ENCODE assay signal across 9 cellular contexts in genomic region chr17:29722411-29723198, GRCh38.
DNase-seq lines count a peak whose midpoint lies in the region; ATAC-seq, FAIRE-seq and TF ChIP-seq lines count a peak whose summit lies in the region.
"Had no signal": no experiment of that assay in that cellular context is flagged by ENCODE, and none has a peak within 500 bp of the region (broad histone marks: within the 10 kb centered on the region; RNA-seq: fewer than 3 reads in every experiment).

No MANE protein-coding gene starts in this region.

- no TSS peak for BruUV-seq in A673 (replicated peaks; lab: Mats Ljungman, UMichigan)

- TF ChIP-seq POLR2A in breast epithelium (IDR thresholded peaks at IDR 0.05) (no peak), right lobe of liver (IDR thresholded peaks at IDR 0.05) (no peak), transverse colon (IDR thresholded peaks at IDR 0.05) (no peak)

- ATAC-seq in HG02943 (IDR thresholded peaks at IDR 0.05; ENCODE audit: low read depth, unreplicated experiment) (peak; percentile 74), right lobe of liver (peak; percentile 67 to 74 (median 73))

- in situ Hi-C loops in transverse colon (cut with MboI; ENCODE audit: low pct_ligation_motif_present in 1 of 4, low pct_unique_long_range_greater_than_20kb in 1 of 4, low sequenced_read_pairs in 3 of 4): no loop called here

- H3K4me3 ChIP-seq in A673 (ENCODE audit: low read depth, low read length, poor library complexity, severe bottlenecking) (peak overlapping the region; percentile 26), breast epithelium (peak overlapping the region in 2 of 3 donors; percentile 0 to 20), right lobe of liver (no peak overlapping the region), transverse colon (no peak overlapping the region)

- H3K9me3 ChIP-seq in A673 (ENCODE audit: low read depth, low read length, poor library complexity, severe bottlenecking) (no peaks in the 10 kb centered on the region), breast epithelium (no peaks in the 10 kb centered on the region), right lobe of liver (no peaks in the 10 kb centered on the region), transverse colon (no peaks in the 10 kb centered on the region)

- TF ChIP-seq CTCF in A673 (conservative IDR thresholded peaks at IDR 0.05; ENCODE audit: low read depth, low read length) (no peak), breast epithelium (IDR thresholded peaks at IDR 0.05) (no peak), right lobe of liver (IDR thresholded peaks at IDR 0.05) (no peak), transverse colon (IDR thresholded peaks at IDR 0.05) (no peak)

- H3K36me3 ChIP-seq in A673 (ENCODE audit: insufficient read depth, low read length, poor library complexity, severe bottlenecking) (no peaks in the 10 kb centered on the region), breast epithelium (no peaks in the 10 kb centered on the region), right lobe of liver (no peaks in the 10 kb centered on the region), transverse colon (no peaks in the 10 kb centered on the region)

- no peaks in the 10 kb centered on the region for H3K27me3 ChIP-seq in A673 (replicated peaks; ENCODE audit: insufficient read depth, low read depth, low read length, poor library complexity)
- H3K27me3 ChIP-seq in breast epithelium: no peaks in the 10 kb centered on the region
- H3K27me3 ChIP-seq in right lobe of liver: no peaks in the 10 kb centered on the region
- H3K27me3 ChIP-seq in transverse colon: no peaks in the 10 kb centered on the region

- intact Hi-C loops in A673 (cut with micrococcal nuclease; ENCODE audit: unreplicated experiment) (loop anchor here (10.0 kb wide), 1 partner anchor 322 kb away; no protein-coding TSS in a partner anchor), breast epithelium (cut with DNase I; ENCODE audit: low total_unique reads) (no loop called here), right lobe of liver (cut with DNase I) (no loop called here), transverse colon (cut with DNase I; ENCODE audit: low total_unique reads) (no loop called here)

- 33% methylated on average over 8 of the region's 9 CpGs for WGBS in right lobe of liver (ENCODE audit: insufficient coverage, low coverage, low lambda C conversion rate, missing lambda C conversion rate)
- WGBS in transverse colon (ENCODE audit: low coverage in 1 of 2), 2 donors: 53 to 56% methylated on average over 9 of the region's 9 CpGs

- H3K4me1 ChIP-seq in A673 (ENCODE audit: insufficient read depth, low read length, poor library complexity, severe bottlenecking) (peaks cover 76% of the 10 kb centered on the region), breast epithelium (no peaks in the 10 kb centered on the region), right lobe of liver (peaks cover 0 to 3% (median 0%) of the 10 kb centered on the region in 4 donors), transverse colon (peaks cover 0 to 45% (median 7%) of the 10 kb centered on the region in 4 donors)

- H3K27ac ChIP-seq in A673 (ENCODE audit: low read depth, low read length, poor library complexity, severe bottlenecking) (peak overlapping the region; percentile 90), breast epithelium (peak overlapping the region; percentile 36 to 65), right lobe of liver (peak overlapping the region; percentile 42 to 69 (median 65)), transverse colon (peak overlapping the region; percentile 50 to 78 (median 64))
- H3K27ac ChIP-seq: epithelial cell of prostate had no signal

- DNase-seq in A673 (ENCODE audit: low spot score): peak; percentile 87
- DNase-seq in GM18507 (ENCODE audit: extremely low spot score, insufficient read length, low read depth): no peak
- peak in 1 of 2 donors; percentile 26 for DNase-seq in breast epithelium (ENCODE audit: low spot score in 2 of 2)
- no peak for DNase-seq in right lobe of liver
- peak; percentile 46 for DNase-seq in transverse colon
- no peak for DNase-seq in NCI-H1092 treated with DMSO at 0.1 percent for 48 hours (lab: John Stamatoyannopoulos, UW)

- CTCF ChIA-PET in A673 (lab: Charles Lee): interaction anchor here (1.0 to 1.2 kb wide), 2 partner anchors 57 to 106 kb away, joined by 4 to 7 read pairs; no protein-coding TSS in a partner anchor

- no peak for TF ChIP-seq EP300 in transverse colon (IDR thresholded peaks at IDR 0.05; ENCODE audit: low read depth)

- peak; percentile 99 for FAIRE-seq in GM18507 (lab: Jason Lieb, UNC)

- POLR2A ChIA-PET in A673 (lab: Charles Lee; ENCODE audit: low non-redundant PET): interaction anchor here (0.5 to 0.6 kb wide), 2 partner anchors 33 to 45 kb away, joined by 3 read pairs; no protein-coding TSS in a partner anchor

TF ChIP-seq in PFSK-1, 5 proteins besides CTCF, POLR2A, EP300 and RAD21:
- no peak for TF ChIP-seq REST (IDR thresholded peaks at IDR 0.05; ENCODE audit: insufficient read depth in 1 of 2, low read depth in 2 of 2, low read length in 2 of 2)
- peak; percentile 33 for TF ChIP-seq FOXP2 (optimal IDR thresholded peaks at IDR 0.05; ENCODE audit: borderline replicate concordance, extremely low read depth, extremely low read length, insufficient read depth)
- no peak; the same call in 1 of the 2 replicates for TF ChIP-seq SIN3A (IDR thresholded peaks at IDR 0.05; ENCODE audit: borderline replicate concordance, insufficient read depth, low read length)
- TF ChIP-seq TAF1 (IDR thresholded peaks at IDR 0.05; ENCODE audit: borderline replicate concordance, insufficient read depth, low read length): no peak
- TF ChIP-seq POLR2AphosphoS5 (IDR thresholded peaks at IDR 0.05; ENCODE audit: low read depth, low read length): 0 out of 2 replicates have a peak, but pooled peaks have one; percentile 42

Comparison
In these comparisons a context has a peak if more than half of its experiments do, and no peak if none do; other contexts are left out.
1. DNase-seq: peak in A673 (single experiment) and transverse colon (single experiment); none in GM18507 (single experiment), right lobe of liver (0 of 3) and NCI-H1092 treated with DMSO at 0.1 percent for 48 hours (single experiment).
2. H3K4me3 ChIP-seq: peak in A673 (single experiment) and breast epithelium (2 of 3); none in right lobe of liver (0 of 3) and transverse colon (0 of 4).
3. Peak in every context shown above with its lines, with median percentiles within 50 percentile points of each other: H3K27ac ChIP-seq.